In the genomic region with DNA sequence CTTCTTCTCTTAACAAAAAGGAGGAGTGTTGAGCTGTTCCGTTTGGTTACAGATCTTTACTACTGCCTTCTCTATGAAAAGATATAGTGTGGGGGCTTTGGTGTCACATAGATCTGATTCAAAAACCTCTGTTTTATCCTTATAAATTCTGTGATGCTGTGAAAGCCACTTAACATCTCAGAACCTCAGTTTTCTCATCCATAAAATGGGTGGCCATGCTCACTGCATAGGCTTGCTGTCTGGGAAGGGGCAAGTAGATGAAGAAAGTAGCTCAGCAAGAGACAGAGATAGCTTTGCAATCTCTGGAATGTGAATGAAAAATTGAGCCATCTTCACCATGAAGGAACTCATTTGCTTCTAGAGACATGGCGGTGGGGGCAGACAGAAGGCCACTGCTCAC, we compare ENCODE assay signal across 1 cellular context.
A peak's percentile ranks its signal among the peaks of the same experiment; 100 is the strongest.
TF ChIP-seq lines count a peak whose summit lies in the region.

No MANE protein-coding gene starts in this region.

TF ChIP-seq in K562, 482 proteins besides CTCF, POLR2A, EP300 and RAD21 (continued from another document):
- TF ChIP-seq ZNF354B (CRISPR knock-in tag; IDR thresholded peaks at IDR 0.05): no peak
- no peak for TF ChIP-seq RBBP5 (IDR thresholded peaks at IDR 0.05; ENCODE audit: borderline replicate concordance, insufficient read depth, low read length, poor library complexity, severe bottlenecking)
- no peak for TF ChIP-seq ESRRB (CRISPR knock-in tag; IDR thresholded peaks at IDR 0.05; ENCODE audit: borderline replicate concordance)
- TF ChIP-seq FIP1L1 (IDR thresholded peaks at IDR 0.05; ENCODE audit: low read depth, low read length, poor library complexity, severe bottlenecking): no peak
- TF ChIP-seq TAF15 (IDR thresholded peaks at IDR 0.05; ENCODE audit: low read depth, low read length): no peak
- TF ChIP-seq PURB (CRISPR knock-in tag; IDR thresholded peaks at IDR 0.05; ENCODE audit: low read depth): no peak
- TF ChIP-seq, protein P1, sequence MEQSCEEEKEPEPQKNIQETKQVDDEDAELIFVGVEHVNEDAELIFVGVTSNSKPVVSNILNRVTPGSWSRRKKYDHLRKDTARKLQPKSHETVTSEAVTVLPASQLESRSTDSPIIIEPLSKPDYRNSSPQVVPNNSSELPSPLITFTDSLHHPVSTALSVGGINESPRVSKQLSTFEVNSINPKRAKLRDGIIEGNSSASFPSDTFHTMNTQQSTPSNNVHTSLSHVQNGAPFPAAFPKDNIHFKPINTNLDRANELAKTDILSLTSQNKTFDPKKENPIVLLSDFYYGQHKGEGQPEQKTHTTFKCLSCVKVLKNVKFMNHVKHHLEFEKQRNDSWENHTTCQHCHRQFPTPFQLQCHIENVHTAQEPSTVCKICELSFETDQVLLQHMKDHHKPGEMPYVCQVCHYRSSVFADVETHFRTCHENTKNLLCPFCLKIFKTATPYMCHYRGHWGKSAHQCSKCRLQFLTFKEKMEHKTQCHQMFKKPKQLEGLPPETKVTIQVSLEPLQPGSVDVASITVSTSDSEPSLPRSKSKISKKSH (CRISPR knock-in tag; IDR thresholded peaks at IDR 0.05): no peak
- TF ChIP-seq COPS2 (conservative IDR thresholded peaks at IDR 0.05): no peak
- TF ChIP-seq HEY1 (CRISPR knock-in tag; IDR thresholded peaks at IDR 0.05; ENCODE audit: borderline replicate concordance): no peak
- peak; percentile 75 for TF ChIP-seq RBM25 (IDR thresholded peaks at IDR 0.05; ENCODE audit: low read depth, low read length, severe bottlenecking)
- TF ChIP-seq, protein P2, sequence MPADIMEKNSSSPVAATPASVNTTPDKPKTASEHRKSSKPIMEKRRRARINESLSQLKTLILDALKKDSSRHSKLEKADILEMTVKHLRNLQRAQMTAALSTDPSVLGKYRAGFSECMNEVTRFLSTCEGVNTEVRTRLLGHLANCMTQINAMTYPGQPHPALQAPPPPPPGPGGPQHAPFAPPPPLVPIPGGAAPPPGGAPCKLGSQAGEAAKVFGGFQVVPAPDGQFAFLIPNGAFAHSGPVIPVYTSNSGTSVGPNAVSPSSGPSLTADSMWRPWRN (IDR thresholded peaks at IDR 0.05; ENCODE audit: low read depth): no peak
- TF ChIP-seq, protein P3, sequence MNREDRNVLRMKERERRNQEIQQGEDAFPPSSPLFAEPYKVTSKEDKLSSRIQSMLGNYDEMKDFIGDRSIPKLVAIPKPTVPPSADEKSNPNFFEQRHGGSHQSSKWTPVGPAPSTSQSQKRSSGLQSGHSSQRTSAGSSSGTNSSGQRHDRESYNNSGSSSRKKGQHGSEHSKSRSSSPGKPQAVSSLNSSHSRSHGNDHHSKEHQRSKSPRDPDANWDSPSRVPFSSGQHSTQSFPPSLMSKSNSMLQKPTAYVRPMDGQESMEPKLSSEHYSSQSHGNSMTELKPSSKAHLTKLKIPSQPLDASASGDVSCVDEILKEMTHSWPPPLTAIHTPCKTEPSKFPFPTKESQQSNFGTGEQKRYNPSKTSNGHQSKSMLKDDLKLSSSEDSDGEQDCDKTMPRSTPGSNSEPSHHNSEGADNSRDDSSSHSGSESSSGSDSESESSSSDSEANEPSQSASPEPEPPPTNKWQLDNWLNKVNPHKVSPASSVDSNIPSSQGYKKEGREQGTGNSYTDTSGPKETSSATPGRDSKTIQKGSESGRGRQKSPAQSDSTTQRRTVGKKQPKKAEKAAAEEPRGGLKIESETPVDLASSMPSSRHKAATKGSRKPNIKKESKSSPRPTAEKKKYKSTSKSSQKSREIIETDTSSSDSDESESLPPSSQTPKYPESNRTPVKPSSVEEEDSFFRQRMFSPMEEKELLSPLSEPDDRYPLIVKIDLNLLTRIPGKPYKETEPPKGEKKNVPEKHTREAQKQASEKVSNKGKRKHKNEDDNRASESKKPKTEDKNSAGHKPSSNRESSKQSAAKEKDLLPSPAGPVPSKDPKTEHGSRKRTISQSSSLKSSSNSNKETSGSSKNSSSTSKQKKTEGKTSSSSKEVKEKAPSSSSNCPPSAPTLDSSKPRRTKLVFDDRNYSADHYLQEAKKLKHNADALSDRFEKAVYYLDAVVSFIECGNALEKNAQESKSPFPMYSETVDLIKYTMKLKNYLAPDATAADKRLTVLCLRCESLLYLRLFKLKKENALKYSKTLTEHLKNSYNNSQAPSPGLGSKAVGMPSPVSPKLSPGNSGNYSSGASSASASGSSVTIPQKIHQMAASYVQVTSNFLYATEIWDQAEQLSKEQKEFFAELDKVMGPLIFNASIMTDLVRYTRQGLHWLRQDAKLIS (CRISPR knock-in tag; IDR thresholded peaks at IDR 0.05): no peak
- TF ChIP-seq ZBTB1 (CRISPR knock-in tag; IDR thresholded peaks at IDR 0.05; ENCODE audit: borderline replicate concordance, low read depth): no peak
- TF ChIP-seq FUS (optimal IDR thresholded peaks at IDR 0.05; ENCODE audit: low read depth, low read length): no peak
- no peak for TF ChIP-seq ZNF212 (CRISPR knock-in tag; IDR thresholded peaks at IDR 0.05)
- TF ChIP-seq EWSR1 (IDR thresholded peaks at IDR 0.05; ENCODE audit: borderline replicate concordance, low read depth, partially characterized antibody): no peak
- no peak for TF ChIP-seq ELK1 (CRISPR knock-in tag; IDR thresholded peaks at IDR 0.05)
- TF ChIP-seq NONO (IDR thresholded peaks at IDR 0.05; ENCODE audit: low read depth in 2 of 2, low read length in 1 of 2): no peak
- TF ChIP-seq KDM1A (IDR thresholded peaks at IDR 0.05): peak; percentile 13 to 65; a peak in 2 of 4 replicates
- peak; percentile 58 for TF ChIP-seq CHD4 (IDR thresholded peaks at IDR 0.05; ENCODE audit: insufficient read depth, insufficient replicate concordance, low read depth, low read length, poor library complexity, severe bottlenecking)
- TF ChIP-seq ZNF778 (CRISPR knock-in tag; IDR thresholded peaks at IDR 0.05): no peak
- no peak for TF ChIP-seq NR3C1 (CRISPR knock-in tag; IDR thresholded peaks at IDR 0.05)
- no peak for TF ChIP-seq DLX4 (CRISPR knock-in tag; IDR thresholded peaks at IDR 0.05)
- no peak for TF ChIP-seq ZNF184 (CRISPR knock-in tag; IDR thresholded peaks at IDR 0.05)
- peak; percentile 57; the same call in 1 of the 2 replicates for TF ChIP-seq ADNP (tag; IDR thresholded peaks at IDR 0.05)
